24 cellular contexts compared by ENCODE assay signal in genomic region chr17:76944477-76944876, GRCh38.
"Had no signal": no experiment of that assay in that cellular context is flagged by ENCODE, and none has a peak within 500 bp of the region (broad histone marks: within the 10 kb centered on the region; RNA-seq: fewer than 3 reads in every experiment).

No MANE protein-coding gene starts in this region.

- DNase-seq: activated B cell treated with CpG ODN at 0.5 μM for 24 hours; activated CD4-positive, alpha-beta T cell treated with anti-CD3 and anti-CD28 coated beads for 48 hours; activated CD4-positive, alpha-beta T cell treated with anti-CD3 and anti-CD28 coated beads, Interleukin-2, amount 50 U/mL, for 1 hour; activated CD4-positive, alpha-beta T cell treated with anti-CD3 and anti-CD28 coated beads, Interleukin-2, amount 50 U/mL, for 48 hours; activated CD8-positive, alpha-beta memory T cell treated with anti-CD3 and anti-CD28 coated beads for 24 hours; activated CD8-positive, alpha-beta T cell treated with anti-CD3 and anti-CD28 coated beads for 36 hours; activated effector memory CD4-positive, alpha-beta T cell treated with Interleukin-2 at 50 U/mL for 16 hours; activated naive CD4-positive, alpha-beta T cell treated with anti-CD3 and anti-CD28 coated beads for 36 hours; activated T-cell treated with anti-CD3 and anti-CD28 coated beads, Interleukin-2, amount 50 U/mL, for 4 hours; amniotic stem cell; anterior cingulate cortex; central memory CD4-positive, alpha-beta T cell; cerebellar nuclear complex; colonic mucosa; effector CD8-positive, alpha-beta T cell; esophagus squamous epithelium; foreskin melanocyte; heart right ventricle; T-helper 2 cell had no signal

- H3K27ac Mint-ChIP-seq: activated B cell treated with CpG ODN at 0.5 μM for 24 hours; activated CD8-positive, alpha-beta T cell treated with anti-CD3 and anti-CD28 coated beads for 36 hours; activated naive CD4-positive, alpha-beta T cell treated with anti-CD3 and anti-CD28 coated beads for 36 hours; activated naive CD8-positive, alpha-beta T cell; activated T-helper 17 cell treated with anti-CD3 and anti-CD28 coated beads, Interleukin-2, amount 50 U/mL, for 72 hours had no signal

- H3K9me3 Mint-ChIP-seq: activated B cell treated with CpG ODN at 0.5 μM for 24 hours; activated CD8-positive, alpha-beta T cell treated with anti-CD3 and anti-CD28 coated beads for 36 hours; activated naive CD4-positive, alpha-beta T cell treated with anti-CD3 and anti-CD28 coated beads for 36 hours; activated T-cell treated with anti-CD3 and anti-CD28 coated beads, Interleukin-2, amount 50 U/mL, for 4 hours; activated T-helper 17 cell treated with anti-CD3 and anti-CD28 coated beads, Interleukin-2, amount 50 U/mL, for 72 hours had no signal

- H3K36me3 ChIP-seq: colonic mucosa, esophagus squamous epithelium, gastroesophageal sphincter, heart right ventricle had no signal

- ATAC-seq: activated CD4-positive, CD25-positive, alpha-beta regulatory T cell treated with anti-CD3 and anti-CD28 coated beads, Interleukin-2, amount 50 U/mL, for 24 hours; activated CD8-positive, alpha-beta T cell treated with anti-CD3 and anti-CD28 coated beads for 36 hours; activated T-cell treated with anti-CD3 and anti-CD28 coated beads, Interleukin-2, amount 50 U/mL, for 4 hours; activated T-helper 17 cell treated with anti-CD3 and anti-CD28 coated beads, Interleukin-2, amount 50 U/mL, for 72 hours; gastroesophageal sphincter; heart right ventricle had no signal

- H3K4me1 Mint-ChIP-seq: activated B cell treated with CpG ODN at 0.5 μM for 24 hours; activated T-helper 17 cell treated with anti-CD3 and anti-CD28 coated beads, Interleukin-2, amount 50 U/mL, for 72 hours had no signal

- H3K4me3 Mint-ChIP-seq: activated B cell treated with CpG ODN at 0.5 μM for 24 hours; activated CD8-positive, alpha-beta T cell treated with anti-CD3 and anti-CD28 coated beads for 36 hours; activated naive CD4-positive, alpha-beta T cell treated with anti-CD3 and anti-CD28 coated beads for 36 hours; activated naive CD8-positive, alpha-beta T cell; activated T-cell treated with anti-CD3 and anti-CD28 coated beads, Interleukin-2, amount 50 U/mL, for 4 hours; activated T-helper 17 cell treated with anti-CD3 and anti-CD28 coated beads, Interleukin-2, amount 50 U/mL, for 72 hours had no signal

- H3K9me3 ChIP-seq: colonic mucosa, esophagus squamous epithelium, gastroesophageal sphincter, heart right ventricle had no signal

- H3K4me1 ChIP-seq: colonic mucosa, esophagus squamous epithelium, gastroesophageal sphincter, heart right ventricle had no signal

- H3K27ac ChIP-seq: colonic mucosa, epithelial cell of prostate, esophagus squamous epithelium, gastroesophageal sphincter, heart right ventricle had no signal

- H3K36me3 Mint-ChIP-seq: activated naive CD8-positive, alpha-beta T cell had no signal

- H3K4me3 ChIP-seq: colonic mucosa, esophagus squamous epithelium, gastroesophageal sphincter, heart right ventricle had no signal

- H3K27me3 ChIP-seq: colonic mucosa had no signal

- H3K27me3 Mint-ChIP-seq: activated CD8-positive, alpha-beta T cell treated with anti-CD3 and anti-CD28 coated beads for 36 hours; activated naive CD8-positive, alpha-beta T cell; activated T-helper 17 cell treated with anti-CD3 and anti-CD28 coated beads, Interleukin-2, amount 50 U/mL, for 72 hours had no signal
